ENCODE assay signal across 20 cellular contexts in genomic region chr6:65646494-65647035, GRCh38.
"Had no signal": no experiment of that assay in that cellular context is flagged by ENCODE, and none has a peak within 500 bp of the region (broad histone marks: within the 10 kb centered on the region; RNA-seq: fewer than 3 reads in every experiment).

No MANE protein-coding gene starts in this region.

- H3K4me1 ChIP-seq: lower lobe of right lung, pancreas, sigmoid colon, stomach, vagina had no signal

- H3K9me3 ChIP-seq: lower lobe of right lung, pancreas, sigmoid colon, stomach, vagina had no signal

- ATAC-seq: activated CD8-positive, alpha-beta T cell treated with anti-CD3 and anti-CD28 coated beads for 36 hours; left colon; lower lobe of right lung; pancreas; stimulated activated effector memory CD8-positive, alpha-beta T cell treated with anti-CD3 and anti-CD28 coated beads, Interleukin-12 subunit alpha, Interleukin-12 subunit beta, amount 100 ng/mL, for 72 hours had no signal

- DNase-seq: activated CD4-positive, alpha-beta T cell treated with anti-CD3 and anti-CD28 coated beads, Interleukin-2, amount 10 ng/mL, durations not matched to agents 24 days and 14 days; activated CD8-positive, alpha-beta T cell treated with anti-CD3 and anti-CD28 coated beads for 36 hours; activated naive CD4-positive, alpha-beta T cell treated with anti-CD3 and anti-CD28 coated beads for 36 hours; activated T-cell treated with anti-CD3 and anti-CD28 coated beads, Interleukin-2, amount 50 U/mL, for 24 hours; anterior cingulate cortex; brain microvascular endothelial cell; central memory CD4-positive, alpha-beta T cell; dorsolateral prefrontal cortex; islet precursor cell; left colon; lower lobe of right lung; natural killer cell; pancreas; sigmoid colon; stimulated activated CD4-positive, alpha-beta T cell treated with anti-CD3 and anti-CD28 coated beads, Interleukin-4, amount 100 ng/mL, for 24 hours; stomach; trophoblast cell had no signal

- FAIRE-seq: colon, pancreas had no signal

- H3K27me3 ChIP-seq: brain microvascular endothelial cell, dorsolateral prefrontal cortex, pancreas, sigmoid colon, stomach, vagina had no signal

- H3K4me3 ChIP-seq: dorsolateral prefrontal cortex, lower lobe of right lung, pancreas, sigmoid colon, stomach, vagina had no signal

- H3K36me3 ChIP-seq: brain microvascular endothelial cell, lower lobe of right lung, pancreas, sigmoid colon, stomach, vagina had no signal

- H3K27ac ChIP-seq: brain microvascular endothelial cell, dorsolateral prefrontal cortex, lower lobe of right lung, pancreas, sigmoid colon, stomach, vagina had no signal
